ENCODE assay signal across 8 cellular contexts in genomic region chr4:127622923-127623754, GRCh38. TPM values are rescaled to one million over a fixed set of nuclear protein-coding genes. Genes with fewer than 3 reads are reported as not detected.
DNase-seq lines count a peak whose midpoint lies in the region; ATAC-seq, FAIRE-seq and TF ChIP-seq lines count a peak whose summit lies in the region.

No MANE protein-coding gene starts in this region.

- H3K36me3 ChIP-seq in Peyer's patch (no peaks in the 10 kb centered on the region), muscle layer of colon (ENCODE audit: insufficient read depth, low read length) (no peaks in the 10 kb centered on the region)

- no peak for TF ChIP-seq CTCF in Peyer's patch (IDR thresholded peaks at IDR 0.05)

- no peak overlapping the region for H3K9ac ChIP-seq in muscle layer of colon (ENCODE audit: low read length)

- H3K4me3 ChIP-seq in Peyer's patch (peak overlapping the region; percentile 26 to 52 (median 27)), muscle layer of colon (ENCODE audit: low read depth in 1 of 2, low read length in 2 of 2) (peak overlapping the region; percentile 50 to 74)

- DNase-seq in CD1c-positive myeloid dendritic cell (ENCODE audit: extremely low spot score) (peak; percentile 19), Peyer's patch (peak in 1 of 3 donors; percentile 52), erythroblast (lab: John Stamatoyannopoulos, UW) (peak; percentile 58 to 59), urothelium cell line (ENCODE audit: low spot score) (peak; percentile 53)

- no peak for FAIRE-seq in urothelium cell line (lab: Jason Lieb, UNC)

- H3K27me3 ChIP-seq in Peyer's patch (peaks cover 0 to 9% of the 10 kb centered on the region in 2 donors), muscle layer of colon (ENCODE audit: control insufficient read depth in 1 of 2, insufficient read depth in 2 of 2, low read length in 2 of 2) (peaks cover 0 to 8% of the 10 kb centered on the region in 2 donors)

- H3K4me1 ChIP-seq in Peyer's patch, result peaks cover 0 to 9% (median 0%) of the 10 kb centered on the region in 4 donors
- H3K4me1 ChIP-seq in muscle layer of colon (ENCODE audit: insufficient read depth, low read length), result no peaks in the 10 kb centered on the region

- no peaks in the 10 kb centered on the region for H3K9me3 ChIP-seq in Peyer's patch
- H3K9me3 ChIP-seq in muscle layer of colon (ENCODE audit: low read length), result no peaks in the 10 kb centered on the region

- ATAC-seq in GM21447 (IDR thresholded peaks at IDR 0.05; ENCODE audit: unreplicated experiment), result peak; percentile 52
- no peak for ATAC-seq in HG03045 (IDR thresholded peaks at IDR 0.05; ENCODE audit: unreplicated experiment)
- ATAC-seq in HG03342 (IDR thresholded peaks at IDR 0.05; ENCODE audit: unreplicated experiment), result no peak

- TF ChIP-seq POLR2A in Peyer's patch (IDR thresholded peaks at IDR 0.05) (no peak), erythroblast (IDR thresholded peaks at IDR 0.05; ENCODE audit: low read length) (no peak)

- H3K27ac ChIP-seq in Peyer's patch (peak overlapping the region in 2 of 4 donors; percentile 12 to 46), muscle layer of colon (ENCODE audit: low read depth, low read length) (peak overlapping the region; percentile 7)

RNA-seq across cellular contexts. Expression of gene INTU, which starts 9.6 kb away (rescaled TPM):
- 10 to 100 TPM in 1 of 4 donors, 1 to 10 TPM in 3; 1.6 to 14.9 (median 2.3) TPM for total RNA-seq in Peyer's patch
